In the genomic region with DNA sequence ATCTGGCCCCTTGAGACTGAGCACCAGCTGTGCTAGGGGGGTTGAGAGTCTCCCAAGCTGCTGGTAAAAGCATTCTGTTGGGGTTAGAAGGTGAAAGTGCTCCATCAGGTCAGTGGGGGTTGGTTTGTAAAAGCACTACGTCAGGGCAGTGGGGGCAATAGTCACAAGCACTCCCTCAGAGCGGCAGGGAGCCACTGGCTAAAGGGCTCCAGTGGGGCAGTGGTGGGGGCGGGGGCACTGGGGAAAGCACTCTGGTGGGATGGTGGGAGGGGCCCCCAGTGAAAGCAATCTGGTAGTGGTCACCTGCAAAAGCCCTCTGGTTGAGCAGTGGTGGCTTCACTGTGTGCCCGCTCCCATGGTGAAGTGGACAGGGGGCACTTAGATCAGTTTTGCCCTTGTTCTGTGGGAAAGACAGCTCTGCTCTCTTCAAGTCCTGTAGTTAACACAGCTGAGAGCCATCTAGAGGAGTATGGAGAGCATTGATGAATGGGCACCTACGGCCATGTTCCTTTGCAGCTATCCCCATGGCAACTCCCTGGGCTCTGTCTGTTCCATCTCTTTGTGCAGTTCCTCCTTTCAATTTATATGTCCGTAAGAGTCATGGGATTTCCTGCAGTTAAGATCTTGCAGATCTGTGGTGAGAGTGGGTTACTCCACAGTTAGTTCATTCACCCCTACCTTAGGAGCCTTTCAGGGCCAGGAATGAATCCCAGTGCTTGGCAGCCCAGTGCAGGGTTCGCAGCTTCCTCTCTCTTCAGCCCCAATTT, we compare ENCODE assay signal across 19 cellular contexts.
DNase-seq lines count a peak whose midpoint lies in the region; ATAC-seq and TF ChIP-seq lines count a peak whose summit lies in the region.
"Had no signal": no experiment of that assay in that cellular context is flagged by ENCODE, and none has a peak within 500 bp of the region (broad histone marks: within the 10 kb centered on the region; RNA-seq: fewer than 3 reads in every experiment).

No MANE protein-coding gene starts in this region.

- no peaks in the 10 kb centered on the region for H3K36me3 Mint-ChIP-seq in glutamatergic neuron (ENCODE audit: unreplicated experiment)

- peak; percentile 22 for DNase-seq in CMK (ENCODE audit: low read depth)
- peak; percentile 2 for DNase-seq in KG1 (lab: John Stamatoyannopoulos, UW)
- DNase-seq in OCI-M1 (lab: John Stamatoyannopoulos, UW), result peak; percentile 63
- peak; percentile 25 for DNase-seq in glutamatergic neuron
- no peak for DNase-seq in cerebellar nuclear complex (lab: John Stamatoyannopoulos, UW)
- DNase-seq in coronary artery (ENCODE audit: low spot score), result no peak
- DNase-seq: COR-L47; DMS153; H7; NCI-H1105; NCI-H1694; NCI-H2107; NCI-H345; NCI-H526 treated with DMSO at 0.1 percent for 48 hours; NK-92 treated with Interleukin-12 subunit alpha and Interleukin-12 subunit beta, amount 100 ng/mL, for 24 hours; SW 1271 had no signal

- H3K27me3 Mint-ChIP-seq in glutamatergic neuron (ENCODE audit: unreplicated experiment), result no peaks in the 10 kb centered on the region

- no peak for ATAC-seq in HG03442 (IDR thresholded peaks at IDR 0.05; ENCODE audit: unreplicated experiment)

- H3K4me1 Mint-ChIP-seq in glutamatergic neuron (ENCODE audit: low read depth, unreplicated experiment), result peaks cover 9% of the 10 kb centered on the region

- no peak overlapping the region for H3K27ac ChIP-seq in coronary artery
- H3K27ac ChIP-seq: SJSA1 had no signal

- peak overlapping the region; percentile 34 for H3K4me3 Mint-ChIP-seq in glutamatergic neuron (ENCODE audit: unreplicated experiment)
- H3K4me3 Mint-ChIP-seq: CD14-positive monocyte had no signal

- H3K27ac Mint-ChIP-seq in glutamatergic neuron (ENCODE audit: unreplicated experiment), result peak overlapping the region; percentile 79

- no peak overlapping the region for H3K4me3 ChIP-seq in coronary artery
- H3K4me3 ChIP-seq: SJSA1 had no signal

- TF ChIP-seq CTCF in glutamatergic neuron (IDR thresholded peaks at IDR 0.05; ENCODE audit: partially characterized antibody, unreplicated experiment), result no peak
- no peak for TF ChIP-seq CTCF in coronary artery (IDR thresholded peaks at IDR 0.05)

- no peaks in the 10 kb centered on the region for H3K9me3 Mint-ChIP-seq in glutamatergic neuron (ENCODE audit: unreplicated experiment)

Comparison
In these comparisons a context has a peak if more than half of its experiments do, and no peak if none do; other contexts are left out.
1. DNase-seq: peak in CMK (single experiment), KG1 (single experiment), OCI-M1 (single experiment) and glutamatergic neuron (single experiment); none in cerebellar nuclear complex (0 of 2) and coronary artery (single experiment).